In genomic region chr5:156155638-156156037, GRCh38 we compare ENCODE assay signal across 28 cellular contexts.
A peak's percentile ranks its signal among the peaks of the same experiment; 100 is the strongest.
DNase-seq lines count a peak whose midpoint lies in the region; ATAC-seq, FAIRE-seq and TF ChIP-seq lines count a peak whose summit lies in the region.
"Had no signal": no experiment of that assay in that cellular context is flagged by ENCODE, and none has a peak within 500 bp of the region (broad histone marks: within the 10 kb centered on the region; RNA-seq: fewer than 3 reads in every experiment).

No MANE protein-coding gene starts in this region.

- H3K27me3 ChIP-seq in H9 (ENCODE audit: insufficient read depth, low read length): no peaks in the 10 kb centered on the region
- H3K27me3 ChIP-seq in small intestine (ENCODE audit: control insufficient read depth in 2 of 2, insufficient read depth in 2 of 2, low read length in 2 of 2): no peaks in the 10 kb centered on the region
- H3K27me3 ChIP-seq in dorsolateral prefrontal cortex: no peaks in the 10 kb centered on the region
- H3K27me3 ChIP-seq: ovary, right atrium auricular region had no signal

- no peak overlapping the region for H3K27ac Mint-ChIP-seq in H9
- H3K27ac Mint-ChIP-seq: activated B cell treated with CpG ODN at 0.5 μM for 24 hours, IgD-negative memory B cell, nephron progenitor cell had no signal

- intact Hi-C loops in dorsolateral prefrontal cortex (cut with DNase I): no loop called here

- H3K14ac ChIP-seq in H9 (ENCODE audit: insufficient read depth, low read length): peak overlapping the region; percentile 8; the same call in 1 of the 2 replicates

- no peak overlapping the region for H3K4me3 ChIP-seq in small intestine (ENCODE audit: low read depth in 1 of 2, low read length in 2 of 2)
- H3K4me3 ChIP-seq in dorsolateral prefrontal cortex: no peak overlapping the region
- H3K4me3 ChIP-seq: ovary, right atrium auricular region had no signal

- H3T11ph ChIP-seq in H9 (ENCODE audit: low read length): no peak overlapping the region

- H2BK15ac ChIP-seq in H9 (ENCODE audit: low read depth, low read length): no peak overlapping the region

- H3K27me3 Mint-ChIP-seq in H9 (ENCODE audit: low read depth): no peaks in the 10 kb centered on the region
- H3K27me3 Mint-ChIP-seq: activated B cell treated with CpG ODN at 0.5 μM for 24 hours, IgD-negative memory B cell had no signal

- ATAC-seq in GM18909 (IDR thresholded peaks at IDR 0.05; ENCODE audit: poor library complexity, unreplicated experiment): no peak
- ATAC-seq: HCT116, left cardiac atrium, Panc1 had no signal

- H4K5ac ChIP-seq in H9 (ENCODE audit: insufficient read length, low read depth, low read length): no peak overlapping the region

- H3K23ac ChIP-seq in H9 (ENCODE audit: insufficient read length, low read depth, low read length): no peak overlapping the region

- no peaks in the 10 kb centered on the region for H3K36me3 Mint-ChIP-seq in H9 (ENCODE audit: insufficient read depth in 1 of 3, low read depth in 3 of 3)
- H3K36me3 Mint-ChIP-seq: IgD-negative memory B cell had no signal

- no peaks in the 10 kb centered on the region for H3K9me3 ChIP-seq in H9 (ENCODE audit: control insufficient read depth, low read depth, low read length)
- H3K9me3 ChIP-seq in small intestine (ENCODE audit: control insufficient read depth, low read depth): no peaks in the 10 kb centered on the region
- H3K9me3 ChIP-seq: ovary, right atrium auricular region had no signal

- H4K91ac ChIP-seq in H9 (ENCODE audit: insufficient read length, low read depth, low read length): no peak overlapping the region

- no peaks in the 10 kb centered on the region for H4K20me1 ChIP-seq in H9 (ENCODE audit: control insufficient read depth, insufficient read depth, insufficient read length)

- no peaks in the 10 kb centered on the region for H3K36me3 ChIP-seq in small intestine (ENCODE audit: control insufficient read depth in 2 of 2, insufficient read depth in 2 of 2, low read length in 2 of 2)
- H3K36me3 ChIP-seq: ovary, right atrium auricular region had no signal

- WGBS in H9 (ENCODE audit: extremely low coverage, insufficient read length, low lambda C conversion rate): no CpG with 5 or more reads among the region's 4 CpGs
- WGBS in small intestine, 3 donors: 10 to 59% (median 17%) methylated on average over 4 of the region's 4 CpGs

- H2BK12ac ChIP-seq in H9 (ENCODE audit: insufficient read length, low read depth, low read length): no peak overlapping the region

- H3K18ac ChIP-seq in H9 (ENCODE audit: insufficient read length, low read depth, low read length): peak overlapping the region; percentile 38

- no peak overlapping the region for H2BK20ac ChIP-seq in H9 (ENCODE audit: low read depth, low read length, poor library complexity, severe bottlenecking)

- H3K4me1 ChIP-seq in H9 (ENCODE audit: insufficient read depth, low read length): no peaks in the 10 kb centered on the region
- no peaks in the 10 kb centered on the region for H3K4me1 ChIP-seq in small intestine (ENCODE audit: control insufficient read depth in 2 of 2, insufficient read depth in 1 of 2, low read depth in 1 of 2, low read length in 1 of 2)
- H3K4me1 ChIP-seq: right atrium auricular region had no signal

- no peak overlapping the region for H3K9ac ChIP-seq in H9 (ENCODE audit: extremely low read depth, insufficient read length, low read length)

- H3K79me1 ChIP-seq in H9 (ENCODE audit: insufficient read depth, low read depth, low read length, poor library complexity, severe bottlenecking): no peaks in the 10 kb centered on the region

- no peak overlapping the region for H4K8ac ChIP-seq in H9 (replicated peaks; ENCODE audit: insufficient read length, low read depth, low read length)

- H3K27ac ChIP-seq in H9 (ENCODE audit: insufficient read length, low read depth, low read length) (no peak overlapping the region), small intestine (ENCODE audit: low read depth in 1 of 2, low read length in 1 of 2) (no peak overlapping the region), dorsolateral prefrontal cortex (no peak overlapping the region)
- H3K27ac ChIP-seq: ovary, right atrium auricular region had no signal

- 0 out of 4 replicates have a peak, but pooled peaks cover 0 to 3% of the 10 kb centered on the region in 2 experiments for H3K4me1 Mint-ChIP-seq in H9
- H3K4me1 Mint-ChIP-seq: activated B cell treated with CpG ODN at 0.5 μM for 24 hours, nephron progenitor cell had no signal

- TF ChIP-seq CTCF in H9 (conservative IDR thresholded peaks at IDR 0.05) (no peak), dorsolateral prefrontal cortex (IDR thresholded peaks at IDR 0.05 in 54 of 56, conservative IDR thresholded peaks at IDR 0.05 in 2 of 56; ENCODE audit: low read depth in 1 of 56, partially characterized antibody in 56 of 56) (no peak)

- no peaks in the 10 kb centered on the region for H3K9me3 Mint-ChIP-seq in H9
- H3K9me3 Mint-ChIP-seq: activated B cell treated with CpG ODN at 0.5 μM for 24 hours, nephron progenitor cell had no signal

- H2BK5ac ChIP-seq in H9 (ENCODE audit: insufficient read length, low read length): no peak overlapping the region

- H2AK5ac ChIP-seq in H9 (ENCODE audit: insufficient read length, low read length): no peak overlapping the region

- DNase-seq in H9 (no peak), NCI-H2171 (lab: John Stamatoyannopoulos, UW) (peak; percentile 41), small intestine (peak; percentile 64), dorsolateral prefrontal cortex (no peak), cerebellar cortex (ENCODE audit: low spot score) (no peak)
- DNase-seq: activated B cell treated with CpG ODN at 0.5 μM for 24 hours; activated naive CD4-positive, alpha-beta T cell treated with anti-CD3 and anti-CD28 coated beads, Interleukin-2, amount 50 U/mL, for 16 hours; amygdala; cortex of kidney; left cardiac atrium; mesendoderm; NCI-H1092 treated with DMSO at 0.1 percent for 48 hours; NCI-H2029; NCI-H446 treated with DMSO at 0.1 percent for 48 hours; nephron progenitor cell; NK-92 treated with Interleukin-12 subunit alpha and Interleukin-12 subunit beta, amount 100 ng/mL, for 24 hours; ovary; SIG-M5; stimulated activated CD4-positive, alpha-beta T cell treated with anti-CD3 and anti-CD28 coated beads, Interleukin-4, amount 100 ng/mL, for 1 hour; stimulated activated naive CD4-positive, alpha-beta T cell; SW 1271 had no signal

- FAIRE-seq in islet of Langerhans (lab: Jason Lieb, UNC) (peak; percentile 38), small intestine (lab: Jason Lieb, UNC) (no peak)
- FAIRE-seq: endometrium had no signal

- H3K4me3 Mint-ChIP-seq in H9: no peak overlapping the region
- H3K4me3 Mint-ChIP-seq: activated B cell treated with CpG ODN at 0.5 μM for 24 hours, IgD-negative memory B cell, nephron progenitor cell had no signal

- no peak overlapping the region for H2AFZ ChIP-seq in H9 (ENCODE audit: low read length)

- no peak overlapping the region for H3K56ac ChIP-seq in H9 (ENCODE audit: insufficient read length, low read depth, low read length)

- no peak overlapping the region for H3K4me2 ChIP-seq in H9 (ENCODE audit: insufficient read depth, insufficient read length, low read length)

- H3K4ac ChIP-seq in H9 (ENCODE audit: low read depth, low read length): no peak overlapping the region

- H3K23me2 ChIP-seq in H9 (ENCODE audit: insufficient read length, low read depth, low read length, poor library complexity, severe bottlenecking): no peaks in the 10 kb centered on the region

- H2BK120ac ChIP-seq in H9 (ENCODE audit: low read depth, low read length, poor library complexity, severe bottlenecking): no peak overlapping the region

- no peaks in the 10 kb centered on the region for H3K79me2 ChIP-seq in H9 (ENCODE audit: insufficient read depth, low read length)

Comparison
In these comparisons a context has a peak if more than half of its experiments do, and no peak if none do; other contexts are left out.
1. DNase-seq: peak in NCI-H2171 (single experiment) and small intestine (single experiment); none in H9 (single experiment), dorsolateral prefrontal cortex (0 of 10) and cerebellar cortex (single experiment).